In genomic region chr17:69869667-69870066, GRCh38 we compare ENCODE assay signal across 12 cellular contexts.
DNase-seq lines count a peak whose midpoint lies in the region; ATAC-seq lines count a peak whose summit lies in the region.
"Had no signal": no experiment of that assay in that cellular context is flagged by ENCODE, and none has a peak within 500 bp of the region (broad histone marks: within the 10 kb centered on the region; RNA-seq: fewer than 3 reads in every experiment).

No MANE protein-coding gene starts in this region.

- no peaks in the 10 kb centered on the region for H3K27me3 ChIP-seq in SJSA1 (replicated peaks)

- H3K4me3 ChIP-seq in SJSA1: no peak overlapping the region

- H3K9me3 ChIP-seq in SJSA1 (replicated peaks): no peaks in the 10 kb centered on the region

- peak; percentile 84 for ATAC-seq in GM18502 (IDR thresholded peaks at IDR 0.05; ENCODE audit: poor library complexity, unreplicated experiment)
- ATAC-seq in GM21423 (IDR thresholded peaks at IDR 0.05; ENCODE audit: unreplicated experiment): peak; percentile 75
- peak; percentile 82 for ATAC-seq in HG03064 (IDR thresholded peaks at IDR 0.05; ENCODE audit: low read depth, unreplicated experiment)
- ATAC-seq in left lobe of liver: no peak
- ATAC-seq: HepG2 had no signal

- DNase-seq in SJSA1 (ENCODE audit: low read depth in 1 of 2, low spot score in 2 of 2): no peak
- no peak for DNase-seq in COLO668 (lab: John Stamatoyannopoulos, UW; ENCODE audit: unreplicated experiment)
- no peak for DNase-seq in NCI-H446 treated with DMSO at 0.1 percent for 48 hours (lab: John Stamatoyannopoulos, UW)
- no peak for DNase-seq in left lobe of liver (ENCODE audit: low spot score)
- no peak for DNase-seq in DMS153 treated with DMSO at 0.1 percent for 48 hours (lab: John Stamatoyannopoulos, UW; ENCODE audit: unreplicated experiment)
- DNase-seq: activated CD4-positive, alpha-beta T cell treated with anti-CD3 and anti-CD28 coated beads for 4 hours; naive B cell; NCI-H2029 had no signal

- peaks cover 40% of the 10 kb centered on the region for H3K4me1 ChIP-seq in SJSA1 (replicated peaks)

- no peaks in the 10 kb centered on the region for H3K36me3 ChIP-seq in SJSA1

- H3K27ac ChIP-seq in SJSA1: peak overlapping the region; percentile 31
